ENCODE assay signal across 2 cellular contexts in genomic region chr5:98349251-98349989, GRCh38.
TF ChIP-seq lines count a peak whose summit lies in the region.

No MANE protein-coding gene starts in this region.

TF ChIP-seq in Ishikawa, 13 proteins besides CTCF, POLR2A, EP300 and RAD21 (continued from another document):
- TF ChIP-seq, protein P1, sequence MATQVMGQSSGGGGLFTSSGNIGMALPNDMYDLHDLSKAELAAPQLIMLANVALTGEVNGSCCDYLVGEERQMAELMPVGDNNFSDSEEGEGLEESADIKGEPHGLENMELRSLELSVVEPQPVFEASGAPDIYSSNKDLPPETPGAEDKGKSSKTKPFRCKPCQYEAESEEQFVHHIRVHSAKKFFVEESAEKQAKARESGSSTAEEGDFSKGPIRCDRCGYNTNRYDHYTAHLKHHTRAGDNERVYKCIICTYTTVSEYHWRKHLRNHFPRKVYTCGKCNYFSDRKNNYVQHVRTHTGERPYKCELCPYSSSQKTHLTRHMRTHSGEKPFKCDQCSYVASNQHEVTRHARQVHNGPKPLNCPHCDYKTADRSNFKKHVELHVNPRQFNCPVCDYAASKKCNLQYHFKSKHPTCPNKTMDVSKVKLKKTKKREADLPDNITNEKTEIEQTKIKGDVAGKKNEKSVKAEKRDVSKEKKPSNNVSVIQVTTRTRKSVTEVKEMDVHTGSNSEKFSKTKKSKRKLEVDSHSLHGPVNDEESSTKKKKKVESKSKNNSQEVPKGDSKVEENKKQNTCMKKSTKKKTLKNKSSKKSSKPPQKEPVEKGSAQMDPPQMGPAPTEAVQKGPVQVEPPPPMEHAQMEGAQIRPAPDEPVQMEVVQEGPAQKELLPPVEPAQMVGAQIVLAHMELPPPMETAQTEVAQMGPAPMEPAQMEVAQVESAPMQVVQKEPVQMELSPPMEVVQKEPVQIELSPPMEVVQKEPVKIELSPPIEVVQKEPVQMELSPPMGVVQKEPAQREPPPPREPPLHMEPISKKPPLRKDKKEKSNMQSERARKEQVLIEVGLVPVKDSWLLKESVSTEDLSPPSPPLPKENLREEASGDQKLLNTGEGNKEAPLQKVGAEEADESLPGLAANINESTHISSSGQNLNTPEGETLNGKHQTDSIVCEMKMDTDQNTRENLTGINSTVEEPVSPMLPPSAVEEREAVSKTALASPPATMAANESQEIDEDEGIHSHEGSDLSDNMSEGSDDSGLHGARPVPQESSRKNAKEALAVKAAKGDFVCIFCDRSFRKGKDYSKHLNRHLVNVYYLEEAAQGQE (IDR thresholded peaks at IDR 0.05; ENCODE audit: low read depth) = no peak
- TF ChIP-seq ZBTB7A (IDR thresholded peaks at IDR 0.05; ENCODE audit: low read depth) (no peak), YY1 (IDR thresholded peaks at IDR 0.05; ENCODE audit: low read depth) (no peak), TCF12 (IDR thresholded peaks at IDR 0.05; ENCODE audit: low read depth) (no peak), FOXM1 (IDR thresholded peaks at IDR 0.05; ENCODE audit: borderline replicate concordance, low read depth) (no peak)

TF ChIP-seq in WTC11, 78 proteins besides CTCF, POLR2A, EP300 and RAD21 (continued from another document):
- TF ChIP-seq, protein P2, sequence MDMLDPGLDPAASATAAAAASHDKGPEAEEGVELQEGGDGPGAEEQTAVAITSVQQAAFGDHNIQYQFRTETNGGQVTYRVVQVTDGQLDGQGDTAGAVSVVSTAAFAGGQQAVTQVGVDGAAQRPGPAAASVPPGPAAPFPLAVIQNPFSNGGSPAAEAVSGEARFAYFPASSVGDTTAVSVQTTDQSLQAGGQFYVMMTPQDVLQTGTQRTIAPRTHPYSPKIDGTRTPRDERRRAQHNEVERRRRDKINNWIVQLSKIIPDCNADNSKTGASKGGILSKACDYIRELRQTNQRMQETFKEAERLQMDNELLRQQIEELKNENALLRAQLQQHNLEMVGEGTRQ (CRISPR knock-in tag; IDR thresholded peaks at IDR 0.05) = no peak
